In the genomic region with DNA sequence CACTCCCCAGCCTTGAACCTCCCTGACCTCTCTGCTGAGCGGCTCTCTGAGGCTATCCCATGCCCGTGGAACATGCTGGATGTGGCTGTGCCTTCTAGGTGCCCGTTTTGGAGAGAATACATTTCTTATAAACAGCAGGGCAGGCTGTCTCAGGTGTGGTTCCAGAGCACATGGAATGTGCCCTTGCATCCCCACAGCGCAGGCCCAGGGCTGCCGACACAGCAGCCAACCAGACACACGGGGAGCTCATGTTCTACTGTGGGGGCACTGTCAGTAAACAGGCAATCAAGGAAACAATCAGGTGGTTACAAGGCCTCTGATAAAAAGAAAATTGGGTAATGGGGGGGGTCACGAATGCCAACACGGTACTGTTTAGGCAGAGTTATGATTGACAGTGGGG, we compare ENCODE assay signal across 21 cellular contexts. TPM values are rescaled to one million over a fixed set of nuclear protein-coding genes. Genes with fewer than 3 reads are reported as not detected.
A peak's percentile ranks its signal among the peaks of the same experiment; 100 is the strongest.
DNase-seq lines count a peak whose midpoint lies in the region; ATAC-seq and TF ChIP-seq lines count a peak whose summit lies in the region.
"Had no signal": no experiment of that assay in that cellular context is flagged by ENCODE, and none has a peak within 500 bp of the region (broad histone marks: within the 10 kb centered on the region; RNA-seq: fewer than 3 reads in every experiment).

No MANE protein-coding gene starts in this region.

- DNase-seq in activated CD8-positive, alpha-beta memory T cell treated with anti-CD3 and anti-CD28 coated beads, Interleukin-2, amount 10 ng/mL, durations not matched to agents 7 days and 5 days: no peak
- no peak for DNase-seq in activated CD8-positive, alpha-beta memory T cell treated with anti-CD3 and anti-CD28 coated beads, Interleukin-2, amount 50 U/mL, for 4 hours
- DNase-seq in HEK293T (ENCODE audit: extremely low spot score) (no peak), neuronal stem cell (ENCODE audit: low spot score) (no peak), sigmoid colon (peak; percentile 29), gastrocnemius medialis (no peak)
- DNase-seq: C1 segment of cervical spinal cord; CD4-positive, CD25-positive, alpha-beta regulatory T cell; CD8-positive, alpha-beta T cell; DMS 273 treated with DMSO at 0.1 percent for 48 hours; DMS53; DMS79 treated with DMSO at 0.1 percent for 48 hours; GF-D8; GM23248; H7; HCEC 1CT had no signal

- H3K4me1 ChIP-seq in neuronal stem cell (ENCODE audit: control insufficient read depth in 2 of 2, insufficient read depth in 1 of 2, low read depth in 1 of 2, low read length in 2 of 2): peaks cover 0 to 14% of the 10 kb centered on the region in 2 donors
- no peaks in the 10 kb centered on the region for H3K4me1 ChIP-seq in sigmoid colon
- no peaks in the 10 kb centered on the region for H3K4me1 ChIP-seq in gastrocnemius medialis

- H2BK120ac ChIP-seq in neuronal stem cell (ENCODE audit: low read depth, low read length): no peak overlapping the region

- in situ Hi-C loops in gastrocnemius medialis (cut with MboI; ENCODE audit: low sequenced_read_pairs in 4 of 4): no loop called here

- H3K4me1 Mint-ChIP-seq in activated CD8-positive, alpha-beta memory T cell treated with anti-CD3 and anti-CD28 coated beads, Interleukin-2, amount 10 ng/mL, durations not matched to agents 7 days and 5 days: no peaks in the 10 kb centered on the region
- H3K4me1 Mint-ChIP-seq in stimulated activated memory B cell treated with anti-CD40 and anti-IgM and Interleukin-4, amounts not matched to agents 10 μg/mL and 1 μg/mL and 100 μg/mL, for 72 hours: peaks cover 21% of the 10 kb centered on the region
- H3K4me1 Mint-ChIP-seq: CD4-positive, CD25-positive, alpha-beta regulatory T cell had no signal

- H3K36me3 Mint-ChIP-seq in activated CD8-positive, alpha-beta memory T cell treated with anti-CD3 and anti-CD28 coated beads, Interleukin-2, amount 10 ng/mL, durations not matched to agents 7 days and 5 days: no peaks in the 10 kb centered on the region
- H3K36me3 Mint-ChIP-seq in stimulated activated memory B cell treated with anti-CD40 and anti-IgM and Interleukin-4, amounts not matched to agents 10 μg/mL and 1 μg/mL and 100 μg/mL, for 72 hours: no peaks in the 10 kb centered on the region

- H2BK15ac ChIP-seq in neuronal stem cell (ENCODE audit: low read length): no peak overlapping the region

- H3K9me3 ChIP-seq in neuronal stem cell (replicated peaks in 1 of 2; ENCODE audit: control insufficient read depth in 2 of 2, insufficient read depth in 1 of 2, low read depth in 1 of 2, low read length in 2 of 2) (no peaks in the 10 kb centered on the region), sigmoid colon (no peaks in the 10 kb centered on the region), gastrocnemius medialis (no peaks in the 10 kb centered on the region)

- H3K18ac ChIP-seq in neuronal stem cell (ENCODE audit: low read length): no peak overlapping the region

- no CpG with 5 or more reads among the region's 8 CpGs for WGBS in neuronal stem cell (ENCODE audit: extremely low coverage in 2 of 2, insufficient read length in 2 of 2, insufficient replicate concordance in 1 of 2), 2 donors
- WGBS in sigmoid colon, 2 donors: 90 to 94% methylated on average over 8 of the region's 8 CpGs

- H3K27me3 ChIP-seq in neuronal stem cell (ENCODE audit: control insufficient read depth in 3 of 3, insufficient read depth in 3 of 3, low read depth in 1 of 3, low read length in 3 of 3): no peaks in the 10 kb centered on the region
- H3K27me3 ChIP-seq in sigmoid colon: no peaks in the 10 kb centered on the region
- no peaks in the 10 kb centered on the region for H3K27me3 ChIP-seq in gastrocnemius medialis

- H3K4me3 ChIP-seq in neuronal stem cell (ENCODE audit: low read length in 2 of 2) (no peak overlapping the region), sigmoid colon (no peak overlapping the region), gastrocnemius medialis (no peak overlapping the region)
- H3K4me3 ChIP-seq: GM23248 had no signal

- no peak for TF ChIP-seq POLR2A in sigmoid colon (IDR thresholded peaks at IDR 0.05)
- no peak for TF ChIP-seq POLR2A in gastrocnemius medialis (IDR thresholded peaks at IDR 0.05)
- no peak for TF ChIP-seq POLR2A in GM18505 (IDR thresholded peaks at IDR 0.05; ENCODE audit: borderline replicate concordance, extremely low read depth, insufficient read depth, insufficient read length)

- ATAC-seq in activated CD8-positive, alpha-beta memory T cell treated with anti-CD3 and anti-CD28 coated beads, Interleukin-2, amount 10 ng/mL, durations not matched to agents 7 days and 5 days: no peak
- no peak for ATAC-seq in stimulated activated memory B cell treated with anti-CD40 and anti-IgM and Interleukin-4, amounts not matched to agents 10 μg/mL and 1 μg/mL and 100 μg/mL, for 72 hours
- ATAC-seq in gastrocnemius medialis (no peak), GM18505 (IDR thresholded peaks at IDR 0.05; ENCODE audit: unreplicated experiment) (no peak)
- ATAC-seq: CD8-positive, alpha-beta T cell had no signal

- H2AFZ ChIP-seq in neuronal stem cell (ENCODE audit: low read length): no peak overlapping the region
- H2AFZ ChIP-seq: GM23248 had no signal

- H3K79me1 ChIP-seq in neuronal stem cell (ENCODE audit: low read depth, low read length): no peaks in the 10 kb centered on the region

- H3K9me3 Mint-ChIP-seq in activated CD8-positive, alpha-beta memory T cell treated with anti-CD3 and anti-CD28 coated beads, Interleukin-2, amount 10 ng/mL, durations not matched to agents 7 days and 5 days (ENCODE audit: low read depth): no peaks in the 10 kb centered on the region
- H3K9me3 Mint-ChIP-seq in stimulated activated memory B cell treated with anti-CD40 and anti-IgM and Interleukin-4, amounts not matched to agents 10 μg/mL and 1 μg/mL and 100 μg/mL, for 72 hours: no peaks in the 10 kb centered on the region
- H3K9me3 Mint-ChIP-seq: CD4-positive, CD25-positive, alpha-beta regulatory T cell; CD8-positive, alpha-beta T cell had no signal

- H2BK5ac ChIP-seq in neuronal stem cell (ENCODE audit: low read length): peak overlapping the region; percentile 27

- H3K23ac ChIP-seq in neuronal stem cell (ENCODE audit: low read depth, low read length, poor library complexity): no peak overlapping the region

- intact Hi-C loops in sigmoid colon (cut with DNase I): no loop called here
- intact Hi-C loops in gastrocnemius medialis (cut with DNase I; ENCODE audit: low total_unique reads): no loop called here

- CTCF ChIA-PET in activated CD8-positive, alpha-beta memory T cell treated with anti-CD3 and anti-CD28 coated beads, Interleukin-2, amount 10 ng/mL, durations not matched to agents 7 days and 5 days (lab: Charles Lee): no interaction called here
- CTCF ChIA-PET in HEK293T (lab: Yijun Ruan, JAX): interaction anchor here (1.2 kb wide), 1 partner anchor 10 kb away, joined by 3 read pairs; no protein-coding TSS in a partner anchor

- TF ChIP-seq EP300 in sigmoid colon (IDR thresholded peaks at IDR 0.05): no peak

- no peak overlapping the region for H3K9ac ChIP-seq in neuronal stem cell (ENCODE audit: low read depth, low read length, poor library complexity)
- H3K9ac ChIP-seq: GM23248 had no signal

- no peaks in the 10 kb centered on the region for H3K27me3 Mint-ChIP-seq in activated CD8-positive, alpha-beta memory T cell treated with anti-CD3 and anti-CD28 coated beads, Interleukin-2, amount 10 ng/mL, durations not matched to agents 7 days and 5 days
- no peaks in the 10 kb centered on the region for H3K27me3 Mint-ChIP-seq in stimulated activated memory B cell treated with anti-CD40 and anti-IgM and Interleukin-4, amounts not matched to agents 10 μg/mL and 1 μg/mL and 100 μg/mL, for 72 hours
- H3K27me3 Mint-ChIP-seq: B cell; CD4-positive, CD25-positive, alpha-beta regulatory T cell had no signal

- H3K27ac ChIP-seq in neuronal stem cell (replicated peaks; ENCODE audit: low read length) (no peak overlapping the region), sigmoid colon (no peak overlapping the region), gastrocnemius medialis (no peak overlapping the region)
- H3K27ac ChIP-seq: 22Rv1, GM23248 had no signal

- no peak overlapping the region for H3K4me3 Mint-ChIP-seq in activated CD8-positive, alpha-beta memory T cell treated with anti-CD3 and anti-CD28 coated beads, Interleukin-2, amount 10 ng/mL, durations not matched to agents 7 days and 5 days
- no peak overlapping the region for H3K4me3 Mint-ChIP-seq in stimulated activated memory B cell treated with anti-CD40 and anti-IgM and Interleukin-4, amounts not matched to agents 10 μg/mL and 1 μg/mL and 100 μg/mL, for 72 hours
- H3K4me3 Mint-ChIP-seq: B cell; CD4-positive, CD25-positive, alpha-beta regulatory T cell; CD8-positive, alpha-beta T cell had no signal

- H2BK12ac ChIP-seq in neuronal stem cell (ENCODE audit: low read length): no peak overlapping the region

- TF ChIP-seq CTCF in sigmoid colon (IDR thresholded peaks at IDR 0.05) (no peak), gastrocnemius medialis (IDR thresholded peaks at IDR 0.05 in 4 of 5, conservative IDR thresholded peaks at IDR 0.05 in 1 of 5) (no peak)

- no peak overlapping the region for H3K4ac ChIP-seq in neuronal stem cell (ENCODE audit: low read length)

- H2AK5ac ChIP-seq in neuronal stem cell (ENCODE audit: low read depth, low read length): no peak overlapping the region

- peak overlapping the region; percentile 12 for H3K27ac Mint-ChIP-seq in activated CD8-positive, alpha-beta memory T cell treated with anti-CD3 and anti-CD28 coated beads, Interleukin-2, amount 10 ng/mL, durations not matched to agents 7 days and 5 days
- H3K27ac Mint-ChIP-seq in stimulated activated memory B cell treated with anti-CD40 and anti-IgM and Interleukin-4, amounts not matched to agents 10 μg/mL and 1 μg/mL and 100 μg/mL, for 72 hours: no peak overlapping the region
- H3K27ac Mint-ChIP-seq: B cell; CD4-positive, CD25-positive, alpha-beta regulatory T cell; CD8-positive, alpha-beta T cell had no signal

- no peak overlapping the region for H4K8ac ChIP-seq in neuronal stem cell (ENCODE audit: low read depth, low read length)

- H3K36me3 ChIP-seq in neuronal stem cell (replicated peaks in 1 of 2; ENCODE audit: control insufficient read depth in 2 of 2, insufficient read depth in 2 of 2, low read length in 2 of 2) (no peaks in the 10 kb centered on the region), sigmoid colon (no peaks in the 10 kb centered on the region), gastrocnemius medialis (no peaks in the 10 kb centered on the region)

- no peak overlapping the region for H3K14ac ChIP-seq in neuronal stem cell (ENCODE audit: low read length)

- no peak overlapping the region for H3K4me2 ChIP-seq in neuronal stem cell (ENCODE audit: insufficient read depth, low read length, poor library complexity, severe bottlenecking)

- H4K91ac ChIP-seq in neuronal stem cell (ENCODE audit: low read depth, low read length, poor library complexity): no peak overlapping the region

- POLR2A ChIA-PET in HEK293T (lab: Yijun Ruan, JAX): interaction anchor here (1.8 kb wide), 1 partner anchor 23 kb away, joined by 7 read pairs; no protein-coding TSS in a partner anchor

RNA-seq across cellular contexts. Expression of gene FOXC1, which starts 30.8 kb away (rescaled TPM):
- total RNA-seq in activated CD8-positive, alpha-beta memory T cell treated with anti-CD3 and anti-CD28 coated beads, Interleukin-2, amount 10 ng/mL, durations not matched to agents 7 days and 5 days: under 1 TPM in 1 of 2 experiments, not detected in 1; 0.26 TPM
- polyA plus RNA-seq in neuronal stem cell (2013, experiment 1 of 2): 0.52 TPM
- polyA plus RNA-seq in neuronal stem cell (2013, experiment 2 of 2): 0.53 TPM
- total RNA-seq in sigmoid colon (1 to 10 TPM; 1.5 to 3.0 (median 1.8) TPM), gastrocnemius medialis (1 to 10 TPM in 3 of 4 donors, under 1 TPM in 1; 0.92 to 3.9 (median 2.0) TPM)
- under 1 TPM in 2 of 3 donors, not detected in 1; 0.60 to 0.70 TPM for polyA plus RNA-seq in sigmoid colon
- total RNA-seq: CD4-positive, CD25-positive, alpha-beta regulatory T cell; CD8-positive, alpha-beta T cell had no signal
- polyA plus RNA-seq: CD4-positive, CD25-positive, alpha-beta regulatory T cell; H1 had no signal
